In genomic region chr18:76660571-76661192, GRCh38 we compare ENCODE assay signal across 18 cellular contexts.
DNase-seq lines count a peak whose midpoint lies in the region; ATAC-seq lines count a peak whose summit lies in the region.
"Had no signal": no experiment of that assay in that cellular context is flagged by ENCODE, and none has a peak within 500 bp of the region (broad histone marks: within the 10 kb centered on the region; RNA-seq: fewer than 3 reads in every experiment).

No MANE protein-coding gene starts in this region.

- no peak overlapping the region for H3K4ac ChIP-seq in trophoblast cell (ENCODE audit: low read depth, low read length)

- no peak overlapping the region for H3K23ac ChIP-seq in trophoblast cell (ENCODE audit: low read length)

- H3K18ac ChIP-seq in trophoblast cell (ENCODE audit: low read length): no peak overlapping the region

- H3K9ac ChIP-seq in trophoblast cell (ENCODE audit: low read length): peak overlapping the region; percentile 20
- H3K9ac ChIP-seq: BLaER1 had no signal

- H3K27ac ChIP-seq in trophoblast cell (ENCODE audit: low read depth, low read length): no peak overlapping the region
- H3K27ac ChIP-seq: BLaER1 had no signal

- no peaks in the 10 kb centered on the region for H3K79me1 ChIP-seq in trophoblast cell (ENCODE audit: low read length)

- H3K9me3 ChIP-seq in trophoblast cell (ENCODE audit: insufficient read depth, low read depth, low read length): no peaks in the 10 kb centered on the region
- H3K9me3 ChIP-seq: BLaER1 had no signal

- no peaks in the 10 kb centered on the region for H3K9me3 Mint-ChIP-seq in stimulated activated naive CD8-positive, alpha-beta T cell treated with anti-CD3 and anti-CD28 coated beads, Interleukin-15, amount 100 ng/mL, for 72 hours
- H3K9me3 Mint-ChIP-seq: CD4-positive, alpha-beta memory T cell; HFFc6 had no signal

- H3K4me2 ChIP-seq in trophoblast cell (ENCODE audit: low read length): no peak overlapping the region
- H3K4me2 ChIP-seq: BLaER1 had no signal

- H3K4me1 ChIP-seq in trophoblast cell (ENCODE audit: control insufficient read depth in 1 of 2, insufficient read depth in 2 of 2, low read length in 2 of 2): no peaks in the 10 kb centered on the region

- no peak overlapping the region for H4K8ac ChIP-seq in trophoblast cell (ENCODE audit: low read depth, low read length)

- H3K27ac Mint-ChIP-seq in stimulated activated naive CD8-positive, alpha-beta T cell treated with anti-CD3 and anti-CD28 coated beads, Interleukin-15, amount 100 ng/mL, for 72 hours: no peak overlapping the region
- H3K27ac Mint-ChIP-seq: CD14-positive monocyte; CD4-positive, alpha-beta memory T cell; HFFc6 had no signal

- H4K12ac ChIP-seq in trophoblast cell (ENCODE audit: low read depth, low read length): no peak overlapping the region

- no peak overlapping the region for H3K14ac ChIP-seq in trophoblast cell (ENCODE audit: low read length)

- peak; percentile 16 for ATAC-seq in stimulated activated naive CD8-positive, alpha-beta T cell treated with anti-CD3 and anti-CD28 coated beads, Interleukin-15, amount 100 ng/mL, for 72 hours
- ATAC-seq in stimulated activated naive CD8-positive, alpha-beta T cell treated with anti-CD3 and anti-CD28 coated beads, Interleukin-15, Interleukin-2, amounts not matched to agents 100 U/mL and 50 U/mL, for 24 hours: no peak
- no peak for ATAC-seq in GM18517 (IDR thresholded peaks at IDR 0.05; ENCODE audit: unreplicated experiment)
- ATAC-seq: HCT116 had no signal

- no peak overlapping the region for H4K91ac ChIP-seq in trophoblast cell (ENCODE audit: low read depth, low read length)

- H3K4me1 Mint-ChIP-seq in stimulated activated naive CD8-positive, alpha-beta T cell treated with anti-CD3 and anti-CD28 coated beads, Interleukin-15, amount 100 ng/mL, for 72 hours: peaks cover 22% of the 10 kb centered on the region

- H2BK12ac ChIP-seq in trophoblast cell (ENCODE audit: low read length): no peak overlapping the region

- no peaks in the 10 kb centered on the region for H3K27me3 ChIP-seq in trophoblast cell (ENCODE audit: insufficient read depth, low read length)
- H3K27me3 ChIP-seq: BLaER1 had no signal

- no peak overlapping the region for H2BK5ac ChIP-seq in trophoblast cell (ENCODE audit: low read depth, low read length, poor library complexity)

- no peaks in the 10 kb centered on the region for H3K36me3 ChIP-seq in trophoblast cell (ENCODE audit: control insufficient read depth in 1 of 2, insufficient read depth in 2 of 2, low read length in 2 of 2)
- H3K36me3 ChIP-seq: BLaER1 had no signal

- H2AK5ac ChIP-seq in trophoblast cell (ENCODE audit: low read length): no peak overlapping the region

- H2AFZ ChIP-seq in trophoblast cell (ENCODE audit: insufficient read depth, low read length, poor library complexity): no peak overlapping the region

- no peak overlapping the region for H2BK120ac ChIP-seq in trophoblast cell (ENCODE audit: insufficient read depth, low read length, poor library complexity)

- peak; percentile 13 for DNase-seq in NCI-H82 (lab: John Stamatoyannopoulos, UW)
- no peak for DNase-seq in NCI-H82 treated with DMSO at 0.1 percent for 48 hours (lab: John Stamatoyannopoulos, UW; ENCODE audit: unreplicated experiment)
- no peak for DNase-seq in stimulated activated naive CD8-positive, alpha-beta T cell treated with anti-CD3 and anti-CD28 coated beads, Interleukin-15, amount 100 ng/mL, for 72 hours
- no peak for DNase-seq in stimulated activated naive CD8-positive, alpha-beta T cell treated with anti-CD3 and anti-CD28 coated beads, Interleukin-15, Interleukin-2, amounts not matched to agents 100 U/mL and 50 U/mL, for 24 hours
- no peak for DNase-seq in trophoblast cell
- DNase-seq in activated CD8-positive, alpha-beta memory T cell treated with anti-CD3 and anti-CD28 coated beads, Interleukin-2, amount 50 U/mL, for 48 hours: no peak
- no peak for DNase-seq in activated CD4-positive, alpha-beta T cell treated with anti-CD3 and anti-CD28 coated beads for 48 hours
- DNase-seq: 8988T; CD4-positive, alpha-beta memory T cell; DMS79 treated with DMSO at 0.1 percent for 48 hours; GF-D8; GOT3; H7; HFFc6 had no signal

- peaks cover 59% of the 10 kb centered on the region for H3K27me3 Mint-ChIP-seq in stimulated activated naive CD8-positive, alpha-beta T cell treated with anti-CD3 and anti-CD28 coated beads, Interleukin-15, amount 100 ng/mL, for 72 hours

- peak overlapping the region; percentile 53 for H3K4me3 ChIP-seq in trophoblast cell (ENCODE audit: low read depth, low read length)
- H3K4me3 ChIP-seq: BLaER1 had no signal

- no peaks in the 10 kb centered on the region for H3K79me2 ChIP-seq in trophoblast cell (ENCODE audit: control insufficient read depth, insufficient read depth, low read length, poor library complexity)

- H3K4me3 Mint-ChIP-seq in stimulated activated naive CD8-positive, alpha-beta T cell treated with anti-CD3 and anti-CD28 coated beads, Interleukin-15, amount 100 ng/mL, for 72 hours: no peak overlapping the region
- H3K4me3 Mint-ChIP-seq: CD14-positive monocyte; CD4-positive, alpha-beta memory T cell; HFFc6 had no signal

- WGBS in trophoblast cell (ENCODE audit: extremely low coverage, insufficient coverage, insufficient read length): no CpG with 5 or more reads among the region's 9 CpGs
